1 cellular context compared by ENCODE assay signal in genomic region chr19:35436477-35437141, GRCh38.
TF ChIP-seq lines count a peak whose summit lies in the region.

No MANE protein-coding gene starts in this region.

TF ChIP-seq in GM23338, 12 proteins besides CTCF, POLR2A, EP300 and RAD21 (continued from another document):
- no peak for TF ChIP-seq CREB1 (CRISPR knock-in tag; IDR thresholded peaks at IDR 0.05; ENCODE audit: low read depth)
TF ChIP-seq in GM23338: peak in this region for 0.
